9 cellular contexts compared by ENCODE assay signal in the genomic region with DNA sequence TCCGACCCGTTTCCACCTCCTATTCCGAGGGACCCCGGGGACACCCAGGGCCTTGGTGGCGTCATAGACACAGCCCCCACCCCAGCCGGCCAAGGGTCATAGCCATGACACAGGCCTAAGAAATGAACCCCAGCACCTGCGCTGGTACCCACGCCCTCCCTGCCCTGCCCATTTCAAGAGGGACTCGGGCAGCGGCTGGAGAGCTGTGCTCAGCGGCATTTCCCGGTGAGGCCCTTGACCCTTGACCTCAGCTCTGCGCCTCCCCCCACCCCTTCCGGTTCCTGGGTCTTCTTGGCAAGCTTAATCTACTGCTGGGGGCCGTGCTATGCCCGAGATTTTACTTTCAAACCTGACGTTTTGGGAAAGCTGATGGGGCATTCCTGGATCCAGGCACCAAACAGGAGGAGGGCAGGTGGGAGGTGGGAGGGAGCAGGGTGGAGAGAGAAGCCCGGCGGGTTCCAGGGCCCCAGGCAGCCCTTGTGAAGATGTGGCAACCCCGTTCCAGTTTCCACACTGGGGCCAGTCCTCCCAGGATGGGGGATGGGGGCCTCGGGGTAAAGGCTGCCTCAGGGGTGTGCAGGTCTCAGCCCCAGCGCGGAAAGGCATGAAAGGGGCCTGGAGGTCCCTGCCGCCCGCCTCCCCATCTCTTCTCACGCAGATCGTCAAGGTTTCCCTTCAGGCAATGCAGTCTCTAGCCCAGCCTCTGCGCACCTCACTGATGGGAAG. TPM values are rescaled to one million over a fixed set of nuclear protein-coding genes. Genes with fewer than 3 reads are reported as not detected.
DNase-seq lines count a peak whose midpoint lies in the region; ATAC-seq, FAIRE-seq and TF ChIP-seq lines count a peak whose summit lies in the region.
"Had no signal": no experiment of that assay in that cellular context is flagged by ENCODE, and none has a peak within 500 bp of the region (broad histone marks: within the 10 kb centered on the region; RNA-seq: fewer than 3 reads in every experiment).

A gene (minus strand): TSS at position 414 of the 726 bp plus-strand sequence. CDS start 36 bp downstream, at position 378.

- H3K4me2 ChIP-seq in endothelial cell of umbilical vein (ENCODE audit: insufficient read depth, low read length) = no peak within 1 kb of the TSS

- no peak for ATAC-seq in HG02981 (IDR thresholded peaks at IDR 0.05; ENCODE audit: unreplicated experiment)

- no peak for DNase-seq in CD8-positive, alpha-beta memory T cell
- no peak for DNase-seq in endothelial cell of umbilical vein (ENCODE audit: low read depth, low spot score)
- DNase-seq in osteocyte (ENCODE audit: extremely low spot score, unreplicated experiment) = no peak
- DNase-seq in NCI-H2081 treated with DMSO at 0.1 percent for 48 hours (lab: John Stamatoyannopoulos, UW) = no peak
- no peak for DNase-seq in MV-4-11 (lab: John Stamatoyannopoulos, UW)
- DNase-seq: transverse colon had no signal

- intact Hi-C loops in endothelial cell of umbilical vein (cut with micrococcal nuclease) = no loop called here

- no peaks in the 10 kb centered on the region for H3K36me3 ChIP-seq in CD8-positive, alpha-beta memory T cell (ENCODE audit: insufficient read depth, low read length)
- no peaks in the 10 kb centered on the region for H3K36me3 ChIP-seq in HUES64 (ENCODE audit: insufficient read depth, low read length)
- H3K36me3 ChIP-seq in endothelial cell of umbilical vein (ENCODE audit: control insufficient read depth in 2 of 2, extremely low read depth in 1 of 2, insufficient read depth in 2 of 2, low read length in 2 of 2) = no peaks in the 10 kb centered on the region
- H3K36me3 ChIP-seq: transverse colon had no signal

- H4K20me1 ChIP-seq in endothelial cell of umbilical vein (replicated peaks; ENCODE audit: control insufficient read depth, extremely low read depth, insufficient read depth, low read length) = no peaks in the 10 kb centered on the region

- peaks cover 4% of the 10 kb centered on the region for H3K9me3 ChIP-seq in CD8-positive, alpha-beta memory T cell (ENCODE audit: low read length)
- H3K9me3 ChIP-seq in HUES64 (ENCODE audit: insufficient read depth, low read depth, low read length) = no peaks in the 10 kb centered on the region; the same call in 1 of the 2 replicates
- H3K9me3 ChIP-seq in endothelial cell of umbilical vein (replicated peaks; ENCODE audit: control insufficient read depth, insufficient read depth, low read length) = no peaks in the 10 kb centered on the region
- H3K9me3 ChIP-seq: transverse colon had no signal

- dilution Hi-C loops in endothelial cell of umbilical vein (cut with MboI; ENCODE audit: extremely low pct_ligation_motif_present, low sequenced_read_pairs) = no loop called here

- H3K4me3 Mint-ChIP-seq in CD8-positive, alpha-beta memory T cell = peak within 1 kb of the TSS in 4 of 7 donors; percentile 34 to 63 (median 60)
- H3K4me3 Mint-ChIP-seq in osteocyte (ENCODE audit: unreplicated experiment) = peak within 1 kb of the TSS; percentile 47

- TF ChIP-seq POLR2A in endothelial cell of umbilical vein (IDR thresholded peaks at IDR 0.05; ENCODE audit: low read depth, low read length) = no peak

- 25% methylated on average over 28 of the region's 28 CpGs for WGBS in HUES64

- peaks cover 13 to 17% (median 16%) of the 10 kb centered on the region in 3 donors for H3K4me1 Mint-ChIP-seq in CD8-positive, alpha-beta memory T cell
- peaks cover 6% of the 10 kb centered on the region for H3K4me1 Mint-ChIP-seq in osteocyte (ENCODE audit: unreplicated experiment)

- POLR2A ChIA-PET in CD8-positive, alpha-beta memory T cell (lab: Charles Lee) = no interaction called here
- POLR2A ChIA-PET in endothelial cell of umbilical vein (lab: Charles Lee) = no interaction called here

- no peak within 1 kb of the TSS for H3K4me3 ChIP-seq in CD8-positive, alpha-beta memory T cell (ENCODE audit: low read length)
- H3K4me3 ChIP-seq in HUES64 (ENCODE audit: low read length) (peak within 1 kb of the TSS; percentile 68), endothelial cell of umbilical vein (replicated peaks in 1 of 3; ENCODE audit: insufficient read depth in 1 of 3, low read depth in 1 of 3, low read length in 3 of 3) (peak within 1 kb of the TSS in 1 of 3 experiments; percentile 24)

- H3K79me2 ChIP-seq in endothelial cell of umbilical vein (ENCODE audit: control insufficient read depth, insufficient read depth, low read length) = no peaks in the 10 kb centered on the region

- H3K9ac ChIP-seq in HUES64 (ENCODE audit: low read depth, low read length) = peak within 1 kb of the TSS; percentile 41; the same call in 1 of the 2 replicates
- no peak within 1 kb of the TSS for H3K9ac ChIP-seq in endothelial cell of umbilical vein (replicated peaks; ENCODE audit: extremely low read depth, insufficient read depth, low read length)

- BruUV-seq in endothelial cell of umbilical vein (replicated peaks; lab: Mats Ljungman, UMichigan) = no TSS peak

- H2AFZ ChIP-seq in endothelial cell of umbilical vein (ENCODE audit: low read depth, low read length) = peak within 1 kb of the TSS; percentile 78

- H3K27ac Mint-ChIP-seq in CD8-positive, alpha-beta memory T cell = peak within 1 kb of the TSS in 3 of 8 donors; percentile 32 to 72 (median 39)
- no peak within 1 kb of the TSS for H3K27ac Mint-ChIP-seq in osteocyte (ENCODE audit: unreplicated experiment)

- no peaks in the 10 kb centered on the region for H3K9me1 ChIP-seq in endothelial cell of umbilical vein (replicated peaks; ENCODE audit: control insufficient read depth, extremely low read depth, insufficient read depth, low read length)

- peaks cover 37 to 41% of the 10 kb centered on the region in 2 donors for H3K27me3 Mint-ChIP-seq in CD8-positive, alpha-beta memory T cell
- H3K27me3 Mint-ChIP-seq in osteocyte (ENCODE audit: unreplicated experiment) = peaks cover 41% of the 10 kb centered on the region

- H3K4me1 ChIP-seq in CD8-positive, alpha-beta memory T cell (ENCODE audit: insufficient read depth, low read length) = peaks cover 8% of the 10 kb centered on the region
- peaks cover 3% of the 10 kb centered on the region; the same call in 1 of the 2 replicates for H3K4me1 ChIP-seq in HUES64 (ENCODE audit: insufficient read depth, low read length)
- no peaks in the 10 kb centered on the region for H3K4me1 ChIP-seq in endothelial cell of umbilical vein (ENCODE audit: control insufficient read depth, extremely low read depth, insufficient read depth, low read length)

- H3K9me3 Mint-ChIP-seq in CD8-positive, alpha-beta memory T cell = peaks cover 0 to 11% (median 7%) of the 10 kb centered on the region in 5 donors
- no peaks in the 10 kb centered on the region for H3K9me3 Mint-ChIP-seq in osteocyte (ENCODE audit: unreplicated experiment)

- H3K27ac ChIP-seq in CD8-positive, alpha-beta memory T cell (ENCODE audit: low read depth, low read length) = no peak within 1 kb of the TSS
- H3K27ac ChIP-seq in HUES64 (ENCODE audit: low read depth, low read length) (no peak within 1 kb of the TSS), endothelial cell of umbilical vein (ENCODE audit: insufficient read depth, low read depth, low read length) (no peak within 1 kb of the TSS)
- H3K27ac ChIP-seq: transverse colon had no signal

- CTCF ChIA-PET in CD8-positive, alpha-beta memory T cell (lab: Charles Lee) = interaction anchor here (0.6 kb wide), 1 partner anchor 40 kb away, joined by 3 read pairs; no protein-coding TSS in a partner anchor
- CTCF ChIA-PET in endothelial cell of umbilical vein (lab: Charles Lee) = no interaction called here

- TF ChIP-seq CTCF in endothelial cell of umbilical vein (IDR thresholded peaks at IDR 0.05; ENCODE audit: extremely low read depth in 1 of 2, insufficient read depth in 1 of 2, low read depth in 1 of 2, low read length in 2 of 2) = no peak
- no peak for TF ChIP-seq CTCF in osteocyte (IDR thresholded peaks at IDR 0.05)

- H3K36me3 Mint-ChIP-seq in CD8-positive, alpha-beta memory T cell = no peaks in the 10 kb centered on the region
- no peaks in the 10 kb centered on the region for H3K36me3 Mint-ChIP-seq in osteocyte (ENCODE audit: unreplicated experiment)

- peaks cover 26% of the 10 kb centered on the region for H3K27me3 ChIP-seq in CD8-positive, alpha-beta memory T cell (ENCODE audit: insufficient read depth, low read length, poor library complexity, severe bottlenecking)
- peaks cover 60% of the 10 kb centered on the region for H3K27me3 ChIP-seq in HUES64 (ENCODE audit: insufficient read depth, low read length)
- H3K27me3 ChIP-seq in endothelial cell of umbilical vein (ENCODE audit: control insufficient read depth in 2 of 2, insufficient read depth in 2 of 2, low read length in 2 of 2) = peaks cover 20 to 34% of the 10 kb centered on the region in 2 experiments

- no peak for FAIRE-seq in endothelial cell of umbilical vein (lab: Jason Lieb, UNC)

TF ChIP-seq in endothelial cell of umbilical vein, 7 proteins besides CTCF, POLR2A, EP300 and RAD21:
- TF ChIP-seq FOS (IDR thresholded peaks at IDR 0.05; ENCODE audit: borderline replicate concordance, insufficient read depth, low read length) = no peak

RNA-seq across cellular contexts. Expression of the gene that starts here (rescaled TPM):
- total RNA-seq in CD8-positive, alpha-beta memory T cell = not detected
- not detected for polyA plus RNA-seq in CD8-positive, alpha-beta memory T cell
- polyA plus RNA-seq in HUES64 (2013, experiment 1 of 2) = 1.3 TPM
- 2.4 TPM for polyA plus RNA-seq in HUES64 (2013, experiment 2 of 2)
- total RNA-seq in endothelial cell of umbilical vein = not detected in 2 replicates
- 0.75 and 1.0 TPM in 2 replicates for polyA plus RNA-seq in endothelial cell of umbilical vein
- polyA plus RNA-seq in endothelial cell of umbilical vein (2011; cell fraction: cytosol; rRNA removed) = 0.23 and 0.47 TPM in 2 replicates
- 7.2 and 7.3 TPM in 2 replicates for polyA plus RNA-seq in endothelial cell of umbilical vein (2011; cell fraction: nucleus; rRNA removed)
- polyA plus RNA-seq in endothelial cell of umbilical vein (2012) = 0.37 and 1.1 TPM in 2 replicates
- polyA minus RNA-seq in endothelial cell of umbilical vein = 0.19 and 0.38 TPM in 2 replicates
- not detected for polyA minus RNA-seq in endothelial cell of umbilical vein (2011; cell fraction: cytosol; rRNA and poly(A)+ RNA removed)
- polyA minus RNA-seq in endothelial cell of umbilical vein (2011; cell fraction: nucleus; rRNA and poly(A)+ RNA removed) = 0.72 and 0.96 TPM in 2 replicates
- not detected in 2 replicates for total RNA-seq in osteocyte
- total RNA-seq: SK-MEL-5 had no signal
